In the genomic region with DNA sequence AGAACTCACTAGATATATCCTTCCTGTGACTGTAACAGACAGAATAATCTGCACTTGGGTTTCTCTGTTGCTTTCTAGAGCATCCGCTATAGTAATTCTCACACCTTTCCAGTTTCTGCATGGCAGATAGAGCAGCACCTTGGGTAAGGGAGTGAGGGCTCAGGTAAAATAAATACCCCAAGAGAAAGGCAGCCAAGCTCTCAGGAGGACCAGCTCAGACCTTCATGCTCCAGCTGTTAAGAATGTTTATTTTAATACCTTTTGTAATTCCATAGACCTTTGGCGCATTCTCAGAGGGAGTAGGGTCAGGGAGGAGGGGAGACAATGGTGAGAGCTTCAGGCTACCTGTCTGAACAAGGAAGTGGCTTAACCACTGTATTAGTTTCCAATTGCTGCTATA, we compare ENCODE assay signal across 26 cellular contexts. TPM values are rescaled to one million over a fixed set of nuclear protein-coding genes. Genes with fewer than 3 reads are reported as not detected.
"Had no signal": no experiment of that assay in that cellular context is flagged by ENCODE, and none has a peak within 500 bp of the region (broad histone marks: within the 10 kb centered on the region; RNA-seq: fewer than 3 reads in every experiment).

No MANE protein-coding gene starts in this region.

- H3K4me1 ChIP-seq: breast epithelium had no signal

- H3K27ac Mint-ChIP-seq: activated CD8-positive, alpha-beta T cell treated with anti-CD3 and anti-CD28 coated beads for 36 hours; activated naive CD4-positive, alpha-beta T cell treated with anti-CD3 and anti-CD28 coated beads, Interleukin-2, amount 50 U/mL, for 24 hours; T-cell had no signal

- H3K27ac ChIP-seq: breast epithelium, SK-N-MC, WERI-Rb-1 had no signal

- H3K4me3 Mint-ChIP-seq: activated CD8-positive, alpha-beta T cell treated with anti-CD3 and anti-CD28 coated beads for 36 hours; activated naive CD4-positive, alpha-beta T cell treated with anti-CD3 and anti-CD28 coated beads, Interleukin-2, amount 50 U/mL, for 24 hours; T-cell had no signal

- ATAC-seq: activated CD4-positive, CD25-positive, alpha-beta regulatory T cell treated with anti-CD3 and anti-CD28 coated beads, Interleukin-2, amount 50 U/mL, for 24 hours; activated CD8-positive, alpha-beta T cell treated with anti-CD3 and anti-CD28 coated beads for 36 hours; Panc1; Right ventricle myocardium inferior; T-cell had no signal

- H3K4me1 Mint-ChIP-seq: activated naive CD4-positive, alpha-beta T cell treated with anti-CD3 and anti-CD28 coated beads, Interleukin-2, amount 50 U/mL, for 24 hours; T-cell had no signal

- H3K36me3 Mint-ChIP-seq: activated naive CD4-positive, alpha-beta T cell treated with anti-CD3 and anti-CD28 coated beads, Interleukin-2, amount 50 U/mL, for 24 hours; T-cell had no signal

- DNase-seq: activated CD4-positive, alpha-beta T cell treated with anti-CD3 and anti-CD28 coated beads for 4 hours; activated CD8-positive, alpha-beta memory T cell treated with anti-CD3 and anti-CD28 coated beads, Interleukin-2, amount 50 U/mL, for 4 hours; activated CD8-positive, alpha-beta T cell treated with anti-CD3 and anti-CD28 coated beads for 36 hours; aorta; caudate nucleus; Kasumi-1; KBM-7; NCI-H1105 treated with DMSO at 0.1 percent for 48 hours; NCI-H1436 treated with DMSO at 0.1 percent for 48 hours; NCI-H1930; NCI-H2171; NCI-H226; NCI-H526; NCI-H82; RPMI8226; T-cell; T-helper 2 cell; T1000; WERI-Rb-1 had no signal

- H3K9me3 ChIP-seq: breast epithelium had no signal

- H3K27me3 ChIP-seq: breast epithelium had no signal

- H3K27me3 Mint-ChIP-seq: activated naive CD4-positive, alpha-beta T cell treated with anti-CD3 and anti-CD28 coated beads, Interleukin-2, amount 50 U/mL, for 24 hours had no signal

- H3K4me3 ChIP-seq: breast epithelium, SK-N-MC had no signal

- H3K9me3 Mint-ChIP-seq: activated CD8-positive, alpha-beta T cell treated with anti-CD3 and anti-CD28 coated beads for 36 hours had no signal

- H3K36me3 ChIP-seq: breast epithelium, WERI-Rb-1 had no signal

RNA-seq across cellular contexts. Expression of a gene that starts 16.2 kb away (rescaled TPM):
- total RNA-seq: NCI-H460 had no signal
